In genomic region chr12:10361084-10361483, GRCh38 we compare ENCODE assay signal across 11 cellular contexts. TPM values are rescaled to one million over a fixed set of nuclear protein-coding genes. Genes with fewer than 3 reads are reported as not detected.
DNase-seq lines count a peak whose midpoint lies in the region; ATAC-seq, FAIRE-seq and TF ChIP-seq lines count a peak whose summit lies in the region.
"Had no signal": no experiment of that assay in that cellular context is flagged by ENCODE, and none has a peak within 500 bp of the region (broad histone marks: within the 10 kb centered on the region; RNA-seq: fewer than 3 reads in every experiment).

No MANE protein-coding gene starts in this region.

- H3K9me2 ChIP-seq in Loucy (replicated peaks; ENCODE audit: low read depth, low read length) = no peaks in the 10 kb centered on the region

- H4K20me1 ChIP-seq in Loucy (ENCODE audit: insufficient read depth, low read length, poor library complexity, severe bottlenecking) = no peaks in the 10 kb centered on the region
- no peaks in the 10 kb centered on the region for H4K20me1 ChIP-seq in astrocyte (ENCODE audit: insufficient read depth, low read length)

- DNase-seq in CD4-positive, alpha-beta T cell = no peak
- DNase-seq in astrocyte (ENCODE audit: low read depth) (no peak), mesenchymal stem cell (peak; percentile 9), NCI-H524 (lab: John Stamatoyannopoulos, UW) (no peak), NCI-H2081 treated with DMSO at 0.1 percent for 48 hours (lab: John Stamatoyannopoulos, UW) (no peak)
- no peak for DNase-seq in activated CD8-positive, alpha-beta memory T cell treated with anti-CD3 and anti-CD28 coated beads, Interleukin-2, amount 10 ng/mL, durations not matched to agents 7 days and 5 days

- TF ChIP-seq CTCF in CD4-positive, alpha-beta T cell (IDR thresholded peaks at IDR 0.05) = no peak
- no peak for TF ChIP-seq CTCF in Loucy (conservative IDR thresholded peaks at IDR 0.05; ENCODE audit: low read length)
- no peak for TF ChIP-seq CTCF in astrocyte (IDR thresholded peaks at IDR 0.05; ENCODE audit: insufficient read depth, low read depth, low read length)

- peaks cover 11% of the 10 kb centered on the region for H3K27me3 Mint-ChIP-seq in CD4-positive, alpha-beta T cell
- H3K27me3 Mint-ChIP-seq in astrocyte (ENCODE audit: low read depth, unreplicated experiment) = no peaks in the 10 kb centered on the region
- no peaks in the 10 kb centered on the region for H3K27me3 Mint-ChIP-seq in activated CD8-positive, alpha-beta memory T cell treated with anti-CD3 and anti-CD28 coated beads, Interleukin-2, amount 10 ng/mL, durations not matched to agents 7 days and 5 days

- no peak overlapping the region for H3K27ac ChIP-seq in CD4-positive, alpha-beta T cell (ENCODE audit: low read depth, low read length)
- no peak overlapping the region for H3K27ac ChIP-seq in astrocyte (ENCODE audit: low read depth, low read length)
- peak overlapping the region; percentile 49 for H3K27ac ChIP-seq in mesenchymal stem cell (ENCODE audit: low read length, poor library complexity, severe bottlenecking)
- H3K27ac ChIP-seq: right atrium auricular region had no signal

- peak overlapping the region; percentile 20 for H2AK5ac ChIP-seq in mesenchymal stem cell (ENCODE audit: low read length, severe bottlenecking)

- H2AFZ ChIP-seq in Loucy (ENCODE audit: low read length) (peak overlapping the region; percentile 27; the same call in 1 of the 2 replicates), astrocyte (ENCODE audit: low read depth, low read length) (peak overlapping the region; percentile 11), mesenchymal stem cell (ENCODE audit: low read depth, low read length) (no peak overlapping the region)

- POLR2A ChIA-PET in CD4-positive, alpha-beta T cell (lab: Charles Lee) = no interaction called here

- no peaks in the 10 kb centered on the region for H3K9me3 Mint-ChIP-seq in CD4-positive, alpha-beta T cell
- peaks cover 3% of the 10 kb centered on the region for H3K9me3 Mint-ChIP-seq in astrocyte (ENCODE audit: unreplicated experiment)
- H3K9me3 Mint-ChIP-seq in activated CD8-positive, alpha-beta memory T cell treated with anti-CD3 and anti-CD28 coated beads, Interleukin-2, amount 10 ng/mL, durations not matched to agents 7 days and 5 days (ENCODE audit: low read depth) = no peaks in the 10 kb centered on the region

- intact Hi-C loops in CD4-positive, alpha-beta T cell (cut with DNase I, micrococcal nuclease) = loop anchor here (5.0 to 10.0 kb wide), 5 partner anchors 146 to 1124 kb away; partner anchors contain the start of genes GABARAPL1 (in 1 of the 2) and MAGOHB (in 1 of the 2)

- H3K4ac ChIP-seq in mesenchymal stem cell (ENCODE audit: low read depth in 1 of 2, low read length in 2 of 2) = peak overlapping the region in 1 of 2 experiments; percentile 30

- H3K36me3 Mint-ChIP-seq in CD4-positive, alpha-beta T cell (ENCODE audit: low read depth) = no peaks in the 10 kb centered on the region
- H3K36me3 Mint-ChIP-seq in astrocyte (ENCODE audit: low read depth, unreplicated experiment) = peaks cover 6% of the 10 kb centered on the region
- peaks cover 43% of the 10 kb centered on the region for H3K36me3 Mint-ChIP-seq in activated CD8-positive, alpha-beta memory T cell treated with anti-CD3 and anti-CD28 coated beads, Interleukin-2, amount 10 ng/mL, durations not matched to agents 7 days and 5 days

- H3K27me3 ChIP-seq in CD4-positive, alpha-beta T cell (ENCODE audit: control insufficient read depth, insufficient read depth, low read length) = no peaks in the 10 kb centered on the region
- no peaks in the 10 kb centered on the region for H3K27me3 ChIP-seq in Loucy (ENCODE audit: insufficient read depth, low read length, poor library complexity, severe bottlenecking)
- H3K27me3 ChIP-seq in astrocyte (ENCODE audit: insufficient read depth, low read length) = no peaks in the 10 kb centered on the region
- no peaks in the 10 kb centered on the region for H3K27me3 ChIP-seq in mesenchymal stem cell (ENCODE audit: control insufficient read depth in 1 of 2, insufficient read depth in 1 of 2, low read length in 2 of 2)
- H3K27me3 ChIP-seq: right atrium auricular region had no signal

- no peak overlapping the region for H3K18ac ChIP-seq in mesenchymal stem cell (ENCODE audit: low read depth in 1 of 2, low read length in 2 of 2)

- 88% methylated on average over 4 of the region's 4 CpGs for WGBS in mesenchymal stem cell

- H2BK12ac ChIP-seq in mesenchymal stem cell (ENCODE audit: low read length in 2 of 2) = peak overlapping the region in 1 of 2 experiments; percentile 14

- H3K23ac ChIP-seq in mesenchymal stem cell (ENCODE audit: low read length in 2 of 2) = no peak overlapping the region

- H3K79me2 ChIP-seq in Loucy (ENCODE audit: insufficient read depth, low read length) (no peaks in the 10 kb centered on the region), astrocyte (ENCODE audit: insufficient read depth, low read length) (no peaks in the 10 kb centered on the region)

- peaks cover 5% of the 10 kb centered on the region for H3K4me1 Mint-ChIP-seq in CD4-positive, alpha-beta T cell (ENCODE audit: low read depth)
- H3K4me1 Mint-ChIP-seq in astrocyte (ENCODE audit: low read depth, unreplicated experiment) = peaks cover 14% of the 10 kb centered on the region
- H3K4me1 Mint-ChIP-seq in activated CD8-positive, alpha-beta memory T cell treated with anti-CD3 and anti-CD28 coated beads, Interleukin-2, amount 10 ng/mL, durations not matched to agents 7 days and 5 days = peaks cover 30% of the 10 kb centered on the region

- no peaks in the 10 kb centered on the region for H3K36me3 ChIP-seq in Loucy (ENCODE audit: insufficient read depth, low read length)
- no peaks in the 10 kb centered on the region for H3K36me3 ChIP-seq in astrocyte (ENCODE audit: insufficient read depth, low read length)
- no peaks in the 10 kb centered on the region for H3K36me3 ChIP-seq in mesenchymal stem cell (ENCODE audit: control insufficient read depth in 1 of 2, insufficient read depth in 2 of 2, low read depth in 1 of 2, low read length in 2 of 2)
- H3K36me3 ChIP-seq: right atrium auricular region had no signal

- H3K27ac Mint-ChIP-seq in CD4-positive, alpha-beta T cell = peak overlapping the region; percentile 0
- no peak overlapping the region for H3K27ac Mint-ChIP-seq in astrocyte (ENCODE audit: unreplicated experiment)
- no peak overlapping the region for H3K27ac Mint-ChIP-seq in activated CD8-positive, alpha-beta memory T cell treated with anti-CD3 and anti-CD28 coated beads, Interleukin-2, amount 10 ng/mL, durations not matched to agents 7 days and 5 days

- no peak overlapping the region for H4K8ac ChIP-seq in mesenchymal stem cell (ENCODE audit: low read length)

- H3K79me1 ChIP-seq in mesenchymal stem cell (replicated peaks; ENCODE audit: low read length, poor library complexity, severe bottlenecking) = no peaks in the 10 kb centered on the region

- H3K9ac ChIP-seq in Loucy (ENCODE audit: low read depth, low read length, poor library complexity, severe bottlenecking) (peak overlapping the region; percentile 89), astrocyte (ENCODE audit: low read length) (no peak overlapping the region), mesenchymal stem cell (ENCODE audit: low read length) (no peak overlapping the region)

- H2BK5ac ChIP-seq in mesenchymal stem cell (ENCODE audit: low read depth, low read length, poor library complexity, severe bottlenecking) = no peak overlapping the region

- H3K4me1 ChIP-seq in Loucy (ENCODE audit: insufficient read depth, low read length, poor library complexity, severe bottlenecking) (peaks cover 50% of the 10 kb centered on the region), astrocyte (ENCODE audit: insufficient read depth, low read length) (peaks cover 31% of the 10 kb centered on the region), mesenchymal stem cell (ENCODE audit: control insufficient read depth, insufficient read depth, low read depth, low read length) (peaks cover 6% of the 10 kb centered on the region)

- H3K4me2 ChIP-seq in Loucy (ENCODE audit: low read depth, low read length, poor library complexity, severe bottlenecking) (peak overlapping the region; percentile 73), astrocyte (ENCODE audit: low read length) (no peak overlapping the region), mesenchymal stem cell (ENCODE audit: low read length, poor library complexity, severe bottlenecking) (no peak overlapping the region)

- ATAC-seq in CD4-positive, alpha-beta T cell (ENCODE audit: poor library complexity) = no peak
- no peak for ATAC-seq in activated CD8-positive, alpha-beta memory T cell treated with anti-CD3 and anti-CD28 coated beads, Interleukin-2, amount 10 ng/mL, durations not matched to agents 7 days and 5 days
- ATAC-seq in HG02840 (IDR thresholded peaks at IDR 0.05; ENCODE audit: low FRiP score, unreplicated experiment) = no peak
- ATAC-seq: activated CD4-positive, CD25-positive, alpha-beta regulatory T cell treated with anti-CD3 and anti-CD28 coated beads, Interleukin-2, amount 50 U/mL, for 24 hours had no signal

- H3K4me3 Mint-ChIP-seq in CD4-positive, alpha-beta T cell = peak overlapping the region; percentile 64
- H3K4me3 Mint-ChIP-seq in astrocyte (ENCODE audit: unreplicated experiment) = no peak overlapping the region
- no peak overlapping the region for H3K4me3 Mint-ChIP-seq in activated CD8-positive, alpha-beta memory T cell treated with anti-CD3 and anti-CD28 coated beads, Interleukin-2, amount 10 ng/mL, durations not matched to agents 7 days and 5 days

- no peaks in the 10 kb centered on the region for H3F3A ChIP-seq in Loucy (ENCODE audit: low read depth)

- H3K4me3 ChIP-seq in Loucy (ENCODE audit: low read length, poor library complexity, severe bottlenecking) (peak overlapping the region; percentile 46), astrocyte (ENCODE audit: insufficient read depth, low read depth, low read length) (no peak overlapping the region), mesenchymal stem cell (ENCODE audit: insufficient read depth in 1 of 2, low read depth in 1 of 2, low read length in 2 of 2) (no peak overlapping the region)
- H3K4me3 ChIP-seq: right atrium auricular region had no signal

- CTCF ChIA-PET in CD4-positive, alpha-beta T cell (lab: Charles Lee) = no interaction called here
- CTCF ChIA-PET in activated CD8-positive, alpha-beta memory T cell treated with anti-CD3 and anti-CD28 coated beads, Interleukin-2, amount 10 ng/mL, durations not matched to agents 7 days and 5 days (lab: Charles Lee) = interaction anchor here (0.8 to 1.0 kb wide), 2 partner anchors 125 to 197 kb away, joined by 3 to 4 read pairs; no protein-coding TSS in a partner anchor

- FAIRE-seq in astrocyte (lab: Jason Lieb, UNC) = no peak

- no peak overlapping the region for H4K91ac ChIP-seq in mesenchymal stem cell (ENCODE audit: low read length)

- no peak overlapping the region for H3K14ac ChIP-seq in mesenchymal stem cell (ENCODE audit: low read length in 2 of 2)

- no peaks in the 10 kb centered on the region for H3K9me3 ChIP-seq in CD4-positive, alpha-beta T cell (ENCODE audit: control insufficient read depth, low read length)
- H3K9me3 ChIP-seq in Loucy (ENCODE audit: insufficient read depth, low read depth, low read length) (no peaks in the 10 kb centered on the region), astrocyte (ENCODE audit: insufficient read depth, low read depth, low read length) (no peaks in the 10 kb centered on the region), mesenchymal stem cell (ENCODE audit: control insufficient read depth, low read length) (no peaks in the 10 kb centered on the region)
- H3K9me3 ChIP-seq: right atrium auricular region had no signal

- no peak overlapping the region for H2BK15ac ChIP-seq in mesenchymal stem cell (ENCODE audit: low read depth, poor library complexity, severe bottlenecking)

- H2BK120ac ChIP-seq in mesenchymal stem cell (ENCODE audit: low read depth, low read length) = peak overlapping the region; percentile 21

RNA-seq across cellular contexts. Expression of gene KLRK1, which starts 28.8 kb away (rescaled TPM):
- total RNA-seq in CD4-positive, alpha-beta T cell = 1 to 10 TPM in 1 of 2 experiments, under 1 TPM in 1; 0.96 to 1.0 TPM
- 0.73 and 1.1 TPM in 2 replicates for total RNA-seq in astrocyte
- polyA plus RNA-seq in mesenchymal stem cell (2013, experiment 1 of 2) = 0.06 TPM
- polyA plus RNA-seq in mesenchymal stem cell (2013, experiment 2 of 2) = 0.05 TPM
- total RNA-seq in activated CD8-positive, alpha-beta memory T cell treated with anti-CD3 and anti-CD28 coated beads, Interleukin-2, amount 10 ng/mL, durations not matched to agents 7 days and 5 days = 100 to 1,000 TPM; 135 to 195 TPM
- total RNA-seq: Daoy had no signal

RNA-seq across cellular contexts. Expression of gene KLRC4, which starts 48.5 kb away (rescaled TPM):
- total RNA-seq in CD4-positive, alpha-beta T cell = not detected
- total RNA-seq in astrocyte = 0.53 and 0.70 TPM in 2 replicates
- polyA plus RNA-seq in mesenchymal stem cell (2013, experiment 1 of 2) = not detected
- not detected for polyA plus RNA-seq in mesenchymal stem cell (2013, experiment 2 of 2)
- total RNA-seq in activated CD8-positive, alpha-beta memory T cell treated with anti-CD3 and anti-CD28 coated beads, Interleukin-2, amount 10 ng/mL, durations not matched to agents 7 days and 5 days = 10 to 100 TPM; 29.2 to 33.7 TPM
- total RNA-seq: Daoy, right atrium auricular region had no signal

RNA-seq across cellular contexts. Expression of gene KLRD1, which starts 53.4 kb away (rescaled TPM):
- 1 to 10 TPM in 1 of 2 experiments, under 1 TPM in 1; 0.87 to 1.0 TPM for total RNA-seq in CD4-positive, alpha-beta T cell
- 0.45 and 0.91 TPM in 2 replicates for total RNA-seq in astrocyte
- polyA plus RNA-seq in mesenchymal stem cell (2013, experiment 1 of 2) = 0.01 TPM
- polyA plus RNA-seq in mesenchymal stem cell (2013, experiment 2 of 2) = 0.03 TPM
- total RNA-seq in activated CD8-positive, alpha-beta memory T cell treated with anti-CD3 and anti-CD28 coated beads, Interleukin-2, amount 10 ng/mL, durations not matched to agents 7 days and 5 days = 10 to 100 TPM; 60.0 to 95.9 TPM

RNA-seq across cellular contexts. Expression of gene KLRC3, which starts 59.3 kb away (rescaled TPM):
- not detected for total RNA-seq in CD4-positive, alpha-beta T cell
- 0.94 and 1.2 TPM in 2 replicates for total RNA-seq in astrocyte
- polyA plus RNA-seq in mesenchymal stem cell (2013, experiment 1 of 2) = 0.10 TPM
- polyA plus RNA-seq in mesenchymal stem cell (2013, experiment 2 of 2) = 0.18 TPM
- 1 to 10 TPM; 6.2 to 9.9 TPM for total RNA-seq in activated CD8-positive, alpha-beta memory T cell treated with anti-CD3 and anti-CD28 coated beads, Interleukin-2, amount 10 ng/mL, durations not matched to agents 7 days and 5 days
- total RNA-seq: Daoy, right atrium auricular region had no signal

Comparison
In these comparisons a context has a peak if more than half of its experiments do, and no peak if none do; other contexts are left out.
1. RNA of gene KLRK1, which starts 28.8 kb away (total RNA-seq): 135 to 195 TPM in activated CD8-positive, alpha-beta memory T cell treated with anti-CD3 and anti-CD28 coated beads, Interleukin-2, amount 10 ng/mL, durations not matched to agents 7 days and 5 days; 0.96 to 1.0 TPM in CD4-positive, alpha-beta T cell and 0.73 to 1.1 TPM in astrocyte; every median in the first group is over 10 times any median in the second.
2. RNA of gene KLRC4, which starts 48.5 kb away (total RNA-seq): 29.2 to 33.7 TPM in activated CD8-positive, alpha-beta memory T cell treated with anti-CD3 and anti-CD28 coated beads, Interleukin-2, amount 10 ng/mL, durations not matched to agents 7 days and 5 days; 0.53 to 0.70 TPM in astrocyte and not detected in CD4-positive, alpha-beta T cell; every median in the first group is over 10 times any median in the second.
3. RNA of gene KLRD1, which starts 53.4 kb away (total RNA-seq): 60.0 to 95.9 TPM in activated CD8-positive, alpha-beta memory T cell treated with anti-CD3 and anti-CD28 coated beads, Interleukin-2, amount 10 ng/mL, durations not matched to agents 7 days and 5 days; 0.87 to 1.0 TPM in CD4-positive, alpha-beta T cell and 0.45 to 0.91 TPM in astrocyte; every median in the first group is over 10 times any median in the second.